In the genomic region with DNA sequence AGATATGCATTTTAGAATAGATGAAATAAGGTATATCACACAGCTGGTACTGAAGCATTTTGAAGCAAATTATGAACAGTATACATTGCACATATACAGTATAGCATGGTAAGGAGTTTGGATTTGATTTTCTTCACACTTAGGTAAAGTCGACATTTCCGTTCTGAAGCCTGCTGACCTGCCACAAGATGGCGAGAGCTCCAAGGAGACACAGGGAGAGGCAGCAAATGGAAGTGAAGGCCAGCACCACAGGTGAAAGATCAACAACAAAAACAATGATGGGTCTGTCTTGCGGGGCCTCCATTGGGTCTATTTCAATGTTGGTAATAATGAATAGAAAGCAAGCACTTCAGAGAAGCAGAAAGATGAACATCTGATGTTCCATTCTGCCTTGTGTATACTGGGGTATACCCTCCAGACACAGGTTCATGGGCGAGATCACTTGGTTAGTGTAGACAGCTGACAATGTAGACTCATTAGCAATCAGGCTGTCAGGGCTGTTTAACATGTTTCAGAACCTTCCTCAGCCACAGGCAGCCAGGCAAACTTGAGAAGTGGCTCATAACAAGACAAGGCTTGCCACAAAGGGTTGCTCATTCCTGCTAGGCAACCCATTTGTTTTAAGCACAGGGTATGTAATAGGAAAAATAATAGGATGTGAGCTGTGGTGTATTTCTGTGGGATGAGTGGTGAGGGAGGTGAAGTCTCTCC, we compare ENCODE assay signal across 9 cellular contexts. TPM values are rescaled to one million over a fixed set of nuclear protein-coding genes. Genes with fewer than 3 reads are reported as not detected.
DNase-seq lines count a peak whose midpoint lies in the region; ATAC-seq and TF ChIP-seq lines count a peak whose summit lies in the region.
"Had no signal": no experiment of that assay in that cellular context is flagged by ENCODE, and none has a peak within 500 bp of the region (broad histone marks: within the 10 kb centered on the region; RNA-seq: fewer than 3 reads in every experiment).

No MANE protein-coding gene starts in this region.

- DNase-seq in AG04449 (ENCODE audit: low read depth, low spot score): no peak
- DNase-seq in EL: peak; percentile 30
- DNase-seq in Peyer's patch: peak in 2 of 3 donors; percentile 23 to 57
- peak; percentile 2 for DNase-seq in retinal pigment epithelial cell (ENCODE audit: low read depth)
- no peak for DNase-seq in immature natural killer cell
- no peak for DNase-seq in KG1 (lab: John Stamatoyannopoulos, UW)

- H3K27me3 Mint-ChIP-seq in immature natural killer cell (ENCODE audit: low read depth in 3 of 3): peaks cover 0 to 5% (median 5%) of the 10 kb centered on the region in 3 donors

- H3K27ac Mint-ChIP-seq in immature natural killer cell: no peak overlapping the region

- H3K4me1 Mint-ChIP-seq in immature natural killer cell: no peaks in the 10 kb centered on the region

- TF ChIP-seq CTCF in AG04449 (IDR thresholded peaks at IDR 0.05; ENCODE audit: insufficient read depth, low read length, missing control alignments) (peak; percentile 56), Peyer's patch (IDR thresholded peaks at IDR 0.05) (peak in 4 of 6 experiments; percentile 45 to 47 (median 46)), retinal pigment epithelial cell (conservative IDR thresholded peaks at IDR 0.05; ENCODE audit: low read depth, low read length) (peak; percentile 64)

- CTCF ChIA-PET in AG04449 (lab: Yijun Ruan, JAX): interaction anchor here (1.1 to 3.1 kb wide), 4 partner anchors 10 to 392 kb away, joined by 3 to 13 read pairs (median 8); no protein-coding TSS in a partner anchor

- H3K4me3 Mint-ChIP-seq in immature natural killer cell: no peak overlapping the region

- no peak overlapping the region for H3K4me3 ChIP-seq in AG04449 (ENCODE audit: low read depth, low read length)
- H3K4me3 ChIP-seq in Peyer's patch: no peak overlapping the region
- H3K4me3 ChIP-seq in retinal pigment epithelial cell (ENCODE audit: low read length): no peak overlapping the region
- H3K4me3 ChIP-seq: upper lobe of left lung had no signal

- TF ChIP-seq POLR2A in Peyer's patch (IDR thresholded peaks at IDR 0.05): no peak

- no peaks in the 10 kb centered on the region for H3K27me3 ChIP-seq in Peyer's patch
- H3K27me3 ChIP-seq: upper lobe of left lung had no signal

- no peaks in the 10 kb centered on the region for H3K9me3 Mint-ChIP-seq in immature natural killer cell

- H3K4me1 ChIP-seq in Peyer's patch: no peaks in the 10 kb centered on the region
- H3K4me1 ChIP-seq: upper lobe of left lung had no signal

- H3K27ac ChIP-seq in Peyer's patch: no peak overlapping the region
- H3K27ac ChIP-seq: upper lobe of left lung had no signal

- no peaks in the 10 kb centered on the region for H3K36me3 ChIP-seq in Peyer's patch
- H3K36me3 ChIP-seq: upper lobe of left lung had no signal

- POLR2A ChIA-PET in AG04449 (lab: Yijun Ruan, JAX): interaction anchor here (0.8 kb wide), 1 partner anchor 34 kb away, joined by 3 read pairs; the partner anchor contains the start of gene XKRX

- no peaks in the 10 kb centered on the region for H3K9me3 ChIP-seq in Peyer's patch
- H3K9me3 ChIP-seq: upper lobe of left lung had no signal

- ATAC-seq in HG03378 (IDR thresholded peaks at IDR 0.05; ENCODE audit: unreplicated experiment): peak; percentile 76
- peak; percentile 98 for ATAC-seq in esophagus mucosa

- no peaks in the 10 kb centered on the region for H3K36me3 Mint-ChIP-seq in immature natural killer cell

RNA-seq across cellular contexts. Expression of gene NOX1, which starts 21.4 kb away (rescaled TPM):
- total RNA-seq in Peyer's patch (1 to 10 TPM in 2 of 4 donors, under 1 TPM in 1, not detected in 1; 0.88 to 2.7 (median 1.9) TPM), esophagus mucosa (0.08 TPM)
- polyA plus RNA-seq in immature natural killer cell: not detected
- total RNA-seq: upper lobe of left lung had no signal

RNA-seq across cellular contexts. Expression of gene XKRX, which starts 33.2 kb away (rescaled TPM):
- 10 to 100 TPM in 3 of 4 donors, 1 to 10 TPM in 1; 5.0 to 63.7 (median 23.1) TPM for total RNA-seq in Peyer's patch
- total RNA-seq in esophagus mucosa: 3.7 TPM
- polyA plus RNA-seq in immature natural killer cell: not detected

Comparison
In these comparisons a context has a peak if more than half of its experiments do, and no peak if none do; other contexts are left out.
1. DNase-seq: peak in EL (single experiment), Peyer's patch (2 of 3) and retinal pigment epithelial cell (single experiment); none in AG04449 (single experiment), immature natural killer cell (0 of 3) and KG1 (single experiment).
2. Peak in every context shown above with its lines, with median percentiles within 50 percentile points of each other: CTCF ChIP-seq.